11 cellular contexts compared by ENCODE assay signal in genomic region chr7:106484562-106484961, GRCh38.
DNase-seq lines count a peak whose midpoint lies in the region; ATAC-seq and TF ChIP-seq lines count a peak whose summit lies in the region.
"Had no signal": no experiment of that assay in that cellular context is flagged by ENCODE, and none has a peak within 500 bp of the region (broad histone marks: within the 10 kb centered on the region; RNA-seq: fewer than 3 reads in every experiment).

No MANE protein-coding gene starts in this region.

- H3K27ac ChIP-seq in A673 (ENCODE audit: low read depth, low read length, poor library complexity, severe bottlenecking), result no peak overlapping the region

- BruUV-seq in A673 (replicated peaks; lab: Mats Ljungman, UMichigan), result no TSS peak

- CTCF ChIA-PET in A673 (lab: Charles Lee), result no interaction called here
- CTCF ChIA-PET in activated CD4-positive, alpha-beta memory T cell treated with anti-CD3 and anti-CD28 coated beads, Interleukin-2, amount 10 ng/mL, durations not matched to agents 7 days and 5 days (lab: Charles Lee), result interaction anchor here (0.8 to 0.9 kb wide), 2 partner anchors 8 to 175 kb away, joined by 3 to 4 read pairs; no protein-coding TSS in a partner anchor

- H3K27me3 Mint-ChIP-seq in activated CD4-positive, alpha-beta memory T cell treated with anti-CD3 and anti-CD28 coated beads, Interleukin-2, amount 10 ng/mL, durations not matched to agents 7 days and 5 days, result peaks cover 5% of the 10 kb centered on the region

- H3K27ac Mint-ChIP-seq in activated CD4-positive, alpha-beta memory T cell treated with anti-CD3 and anti-CD28 coated beads, Interleukin-2, amount 10 ng/mL, durations not matched to agents 7 days and 5 days, result peak overlapping the region; percentile 11
- H3K27ac Mint-ChIP-seq: T-cell had no signal

- TF ChIP-seq CTCF in A673 (conservative IDR thresholded peaks at IDR 0.05; ENCODE audit: low read depth, low read length) (no peak), kidney epithelial cell (IDR thresholded peaks at IDR 0.05; ENCODE audit: insufficient read depth, low read length, poor library complexity, severe bottlenecking) (no peak)

- H3K4me1 ChIP-seq in A673 (ENCODE audit: insufficient read depth, low read length, poor library complexity, severe bottlenecking), result peaks cover 6% of the 10 kb centered on the region

- H3K4me3 ChIP-seq in A673 (ENCODE audit: low read depth, low read length, poor library complexity, severe bottlenecking) (no peak overlapping the region), kidney epithelial cell (ENCODE audit: low read depth, low read length) (no peak overlapping the region)

- H3K27me3 ChIP-seq in A673 (replicated peaks; ENCODE audit: insufficient read depth, low read depth, low read length, poor library complexity), result no peaks in the 10 kb centered on the region
- H3K27me3 ChIP-seq in kidney epithelial cell (ENCODE audit: control insufficient read depth, insufficient read depth, low read length), result no peaks in the 10 kb centered on the region

- no peaks in the 10 kb centered on the region for H3K36me3 Mint-ChIP-seq in activated CD4-positive, alpha-beta memory T cell treated with anti-CD3 and anti-CD28 coated beads, Interleukin-2, amount 10 ng/mL, durations not matched to agents 7 days and 5 days (ENCODE audit: low read depth)
- H3K36me3 Mint-ChIP-seq: T-cell had no signal

- POLR2A ChIA-PET in A673 (lab: Charles Lee; ENCODE audit: low non-redundant PET), result no interaction called here
- POLR2A ChIA-PET in activated CD4-positive, alpha-beta memory T cell treated with anti-CD3 and anti-CD28 coated beads, Interleukin-2, amount 10 ng/mL, durations not matched to agents 7 days and 5 days (lab: Charles Lee), result interaction anchor here (1.0 kb wide), 1 partner anchor 10 kb away, joined by 4 read pairs; no protein-coding TSS in a partner anchor

- peaks cover 23% of the 10 kb centered on the region for H3K4me1 Mint-ChIP-seq in activated CD4-positive, alpha-beta memory T cell treated with anti-CD3 and anti-CD28 coated beads, Interleukin-2, amount 10 ng/mL, durations not matched to agents 7 days and 5 days
- H3K4me1 Mint-ChIP-seq: T-cell had no signal

- peak; percentile 17 for ATAC-seq in GM21825 (IDR thresholded peaks at IDR 0.05; ENCODE audit: unreplicated experiment)
- no peak for ATAC-seq in HG03571 (IDR thresholded peaks at IDR 0.05; ENCODE audit: unreplicated experiment)
- ATAC-seq: T-cell had no signal

- DNase-seq in A673 (ENCODE audit: low spot score) (peak; percentile 39), kidney epithelial cell (ENCODE audit: low read depth) (peak; percentile 64), activated gamma-delta T cell treated with Interleukin-2 at 50 U/mL for 16 hours (no peak), hepatic stellate cell (ENCODE audit: low spot score) (no peak), DMS79 (lab: John Stamatoyannopoulos, UW) (no peak)
- DNase-seq in activated CD4-positive, alpha-beta memory T cell treated with anti-CD3 and anti-CD28 coated beads, Interleukin-2, amount 10 ng/mL, durations not matched to agents 7 days and 5 days, result no peak
- DNase-seq: islet precursor cell; stimulated activated CD4-positive, alpha-beta T cell treated with anti-CD3 and anti-CD28 coated beads, Interleukin-4, amount 100 ng/mL, for 4 hours; T-cell had no signal

- H3K9me3 ChIP-seq in A673 (ENCODE audit: low read depth, low read length, poor library complexity, severe bottlenecking), result no peaks in the 10 kb centered on the region

- intact Hi-C loops in A673 (cut with micrococcal nuclease; ENCODE audit: unreplicated experiment), result no loop called here

- no peak overlapping the region for H3K4me3 Mint-ChIP-seq in activated CD4-positive, alpha-beta memory T cell treated with anti-CD3 and anti-CD28 coated beads, Interleukin-2, amount 10 ng/mL, durations not matched to agents 7 days and 5 days
- H3K4me3 Mint-ChIP-seq: T-cell had no signal

- no peaks in the 10 kb centered on the region for H3K36me3 ChIP-seq in A673 (ENCODE audit: insufficient read depth, low read length, poor library complexity, severe bottlenecking)
- no peaks in the 10 kb centered on the region for H3K36me3 ChIP-seq in kidney epithelial cell (ENCODE audit: control insufficient read depth, insufficient read depth, low read length)

- H3K9me3 Mint-ChIP-seq in activated CD4-positive, alpha-beta memory T cell treated with anti-CD3 and anti-CD28 coated beads, Interleukin-2, amount 10 ng/mL, durations not matched to agents 7 days and 5 days, result no peaks in the 10 kb centered on the region
- H3K9me3 Mint-ChIP-seq: T-cell had no signal

Comparison
In these comparisons a context has a peak if more than half of its experiments do, and no peak if none do; other contexts are left out.
1. DNase-seq: peak in A673 (single experiment) and kidney epithelial cell (single experiment); none in activated CD4-positive, alpha-beta memory T cell treated with anti-CD3 and anti-CD28 coated beads, Interleukin-2, amount 10 ng/mL, durations not matched to agents 7 days and 5 days (single experiment), activated gamma-delta T cell treated with Interleukin-2 at 50 U/mL for 16 hours (single experiment), hepatic stellate cell (single experiment) and DMS79 (single experiment).